ENCODE assay signal across 19 cellular contexts in the genomic region with DNA sequence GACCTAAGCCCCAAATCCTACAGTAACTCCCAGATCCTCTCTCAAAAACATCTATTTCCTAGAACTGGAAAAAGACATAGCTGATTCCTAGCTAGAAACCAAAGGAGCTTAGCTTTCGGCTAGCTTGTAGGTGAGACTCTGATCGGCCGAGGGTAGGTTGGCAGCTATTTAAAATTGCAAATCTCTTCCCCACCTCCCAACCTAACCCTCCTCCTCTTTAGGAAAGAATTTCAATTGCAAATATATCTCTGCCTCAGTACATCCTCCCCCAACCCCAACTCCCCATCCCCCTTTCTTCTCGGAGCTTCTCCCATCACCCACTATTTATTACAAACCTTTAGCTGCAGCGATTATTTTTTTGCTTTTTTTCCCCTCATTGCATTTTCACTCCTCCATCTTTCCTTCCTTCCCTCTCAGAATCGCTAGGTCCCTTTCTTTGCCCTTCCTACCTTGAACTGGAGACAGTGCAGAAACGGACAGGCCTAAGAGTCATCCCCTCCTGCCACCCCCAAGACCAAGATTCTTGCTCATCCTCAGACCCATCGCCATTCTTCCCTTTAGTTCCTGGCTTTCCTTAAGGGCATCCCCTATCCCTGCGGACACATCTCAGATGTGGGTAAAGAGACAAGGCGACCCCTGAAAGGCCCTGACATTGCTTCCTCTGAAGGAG. TPM values are rescaled to one million over a fixed set of nuclear protein-coding genes. Genes with fewer than 3 reads are reported as not detected.
DNase-seq lines count a peak whose midpoint lies in the region; ATAC-seq, FAIRE-seq and TF ChIP-seq lines count a peak whose summit lies in the region.
"Had no signal": no experiment of that assay in that cellular context is flagged by ENCODE, and none has a peak within 500 bp of the region (broad histone marks: within the 10 kb centered on the region; RNA-seq: fewer than 3 reads in every experiment).

No MANE protein-coding gene starts in this region.

- no peak for FAIRE-seq in HepG2 (lab: Jason Lieb, UNC)
- FAIRE-seq: D721Med, G401.6, urothelium cell line had no signal

- CTCF ChIA-PET in HepG2 (lab: Yijun Ruan, JAX; ENCODE audit: low intra/inter-chr PET ratio, low total read pairs), result interaction anchor here (2.8 to 3.0 kb wide), 2 partner anchors 25 to 60 kb away, joined by 12 to 58 read pairs; no protein-coding TSS in a partner anchor

- H3K27me3 ChIP-seq in HepG2 (ENCODE audit: control insufficient read depth in 1 of 2, insufficient read depth in 2 of 2, low read length in 2 of 2), result no peaks in the 10 kb centered on the region
- H3K27me3 ChIP-seq in right lobe of liver, result no peaks in the 10 kb centered on the region
- H3K27me3 ChIP-seq in iPS-18a (ENCODE audit: control insufficient read depth, insufficient read depth, low read length), result no peaks in the 10 kb centered on the region
- no peaks in the 10 kb centered on the region for H3K27me3 ChIP-seq in esophagus muscularis mucosa
- H3K27me3 ChIP-seq: body of pancreas, gastrocnemius medialis had no signal

- intact Hi-C loops in HepG2 (cut with micrococcal nuclease; ENCODE audit: unreplicated experiment) (loop anchor here (2.0 kb wide), 1 partner anchor 45 kb away; no protein-coding TSS in a partner anchor), right lobe of liver (cut with DNase I) (loop anchor here in 1 of 2 donors (10.0 kb wide), 1 partner anchor 53 kb away; no protein-coding TSS in a partner anchor), esophagus muscularis mucosa (cut with DNase I) (no loop called here)

- no peak overlapping the region for H3K4me2 ChIP-seq in HepG2 (ENCODE audit: low read depth, low read length)

- no TSS peak for BruUV-seq in HepG2 (replicated peaks; lab: Mats Ljungman, UMichigan)

- TF ChIP-seq CTCF in HepG2 (CRISPR knock-in tag; IDR thresholded peaks at IDR 0.05) (no peak), right lobe of liver (IDR thresholded peaks at IDR 0.05) (no peak), esophagus muscularis mucosa (IDR thresholded peaks at IDR 0.05) (no peak)

- no peak for ATAC-seq in HepG2
- no peak for ATAC-seq in right lobe of liver
- no peak for ATAC-seq in HG03108 (IDR thresholded peaks at IDR 0.05; ENCODE audit: unreplicated experiment)
- ATAC-seq: body of pancreas, gastrocnemius medialis had no signal

- no peak overlapping the region for H3K4me3 ChIP-seq in HepG2 (replicated peaks in 1 of 3; ENCODE audit: insufficient read depth in 1 of 3, low read depth in 2 of 3, low read length in 3 of 3)
- H3K4me3 ChIP-seq in right lobe of liver, result no peak overlapping the region
- peak overlapping the region; percentile 75 for H3K4me3 ChIP-seq in iPS-18a (ENCODE audit: low read length)
- no peak overlapping the region for H3K4me3 ChIP-seq in esophagus muscularis mucosa
- H3K4me3 ChIP-seq: body of pancreas, gastrocnemius medialis had no signal

- DNase-seq in HepG2 (ENCODE audit: low spot score) (no peak), right lobe of liver (no peak), esophagus muscularis mucosa (ENCODE audit: extremely low spot score) (no peak)
- DNase-seq: activated CD4-positive, alpha-beta memory T cell treated with anti-CD3 and anti-CD28 coated beads for 36 hours; activated naive CD4-positive, alpha-beta T cell treated with anti-CD3 and anti-CD28 coated beads, Interleukin-2, amount 50 U/mL, for 16 hours; activated T-cell treated with anti-CD3 and anti-CD28 coated beads, Interleukin-2, amount 50 U/mL, for 1 hour; body of pancreas; cortex of kidney; gastrocnemius medialis; NCI-H187 treated with DMSO at 0.1 percent for 48 hours; NCI-H446 treated with DMSO at 0.1 percent for 48 hours had no signal

- POLR2A ChIA-PET in HepG2 (lab: Yijun Ruan, JAX), result interaction anchor here (0.7 to 3.5 kb wide), 4 partner anchors 9 to 443 kb away, joined by 3 to 17 read pairs (median 4); a partner anchor contains a TSS

- H4K20me1 ChIP-seq in HepG2 (ENCODE audit: insufficient read depth, low read length), result no peaks in the 10 kb centered on the region

- H3K9ac ChIP-seq in HepG2 (ENCODE audit: insufficient read depth, low read depth, low read length), result no peak overlapping the region
- H3K9ac ChIP-seq in iPS-18a (ENCODE audit: low read length), result peak overlapping the region; percentile 88

- in situ Hi-C loops in HepG2 (cut with HindIII; ENCODE audit: extremely low pct_ligation_motif_present, low pct_unique_long_range_greater_than_20kb), result no loop called here

- no peak overlapping the region for H3K27ac ChIP-seq in HepG2 (ENCODE audit: extremely low read length, insufficient read depth, low read length)
- H3K27ac ChIP-seq in right lobe of liver, result no peak overlapping the region
- peak overlapping the region; percentile 95 for H3K27ac ChIP-seq in iPS-18a (ENCODE audit: low read length)
- peak overlapping the region; percentile 38 for H3K27ac ChIP-seq in temporal lobe (ENCODE audit: low read depth, low read length)
- no peak overlapping the region for H3K27ac ChIP-seq in esophagus muscularis mucosa (replicated peaks in 1 of 4)
- H3K27ac ChIP-seq: body of pancreas, gastrocnemius medialis had no signal

- H2AFZ ChIP-seq in HepG2 (ENCODE audit: low read length), result no peak overlapping the region

- H3K36me3 ChIP-seq in HepG2 (replicated peaks in 1 of 2; ENCODE audit: control insufficient read depth in 1 of 2, insufficient read depth in 2 of 2, low read length in 2 of 2), result no peaks in the 10 kb centered on the region
- H3K36me3 ChIP-seq in right lobe of liver, result no peaks in the 10 kb centered on the region
- peaks cover 9% of the 10 kb centered on the region for H3K36me3 ChIP-seq in iPS-18a (ENCODE audit: control insufficient read depth, low read depth, low read length)
- peaks cover 0 to 18% (median 3%) of the 10 kb centered on the region in 4 donors for H3K36me3 ChIP-seq in esophagus muscularis mucosa
- H3K36me3 ChIP-seq: gastrocnemius medialis had no signal

- H3K79me2 ChIP-seq in HepG2 (ENCODE audit: insufficient read depth, low read length), result no peaks in the 10 kb centered on the region

- TF ChIP-seq EP300 in HepG2 (IDR thresholded peaks at IDR 0.05; ENCODE audit: low read depth in 2 of 2, low read length in 2 of 2) (no peak), HepG2 (CRISPR knock-in tag; IDR thresholded peaks at IDR 0.05; ENCODE audit: borderline replicate concordance) (no peak), esophagus muscularis mucosa (IDR thresholded peaks at IDR 0.05) (no peak)

- H3K4me1 ChIP-seq in HepG2 (ENCODE audit: insufficient read depth, low read length) (peaks cover 2% of the 10 kb centered on the region; the same call in 1 of the 2 replicates), right lobe of liver (no peaks in the 10 kb centered on the region), iPS-18a (ENCODE audit: control insufficient read depth, low read depth, low read length) (peaks cover 26% of the 10 kb centered on the region), esophagus muscularis mucosa (peaks cover 0 to 12% (median 2%) of the 10 kb centered on the region in 4 donors)
- H3K4me1 ChIP-seq: body of pancreas, gastrocnemius medialis had no signal

- no peak for TF ChIP-seq POLR2A in HepG2 (IDR thresholded peaks at IDR 0.05; ENCODE audit: insufficient read depth in 1 of 2, low read depth in 2 of 2, low read length in 2 of 2)
- TF ChIP-seq POLR2A in right lobe of liver (IDR thresholded peaks at IDR 0.05), result no peak
- TF ChIP-seq POLR2A in esophagus muscularis mucosa (IDR thresholded peaks at IDR 0.05; ENCODE audit: low read depth), result no peak

- 50% methylated on average over 10 of the region's 10 CpGs for WGBS in HepG2 (ENCODE audit: low lambda C conversion rate)
- 65% methylated on average over 10 of the region's 10 CpGs for WGBS in right lobe of liver (ENCODE audit: insufficient coverage, low coverage, low lambda C conversion rate, missing lambda C conversion rate)
- WGBS in esophagus muscularis mucosa, result 76% methylated on average over 10 of the region's 10 CpGs

- TF ChIP-seq RAD21 in HepG2 (CRISPR knock-in tag; IDR thresholded peaks at IDR 0.05), result no peak

- H3K9me3 ChIP-seq in HepG2 (ENCODE audit: low read length) (no peaks in the 10 kb centered on the region), right lobe of liver (no peaks in the 10 kb centered on the region), iPS-18a (ENCODE audit: control insufficient read depth, low read depth, low read length) (no peaks in the 10 kb centered on the region), esophagus muscularis mucosa (no peaks in the 10 kb centered on the region)
- H3K9me3 ChIP-seq: body of pancreas, gastrocnemius medialis had no signal

RNA-seq across cellular contexts. Expression of a gene that starts 13.4 kb away (rescaled TPM):
- total RNA-seq in HepG2 (2016; rRNA removed; fragmentation: Illumina TruSeq; extraction: Trizol) (0.44 and 0.49 TPM in 2 replicates), right lobe of liver (under 1 TPM; 0.33 to 0.83 (median 0.47) TPM), temporal lobe (1.5 TPM), esophagus muscularis mucosa (1 to 10 TPM in 3 of 4 donors, under 1 TPM in 1; 0.50 to 1.8 (median 1.2) TPM)
- 0.81 and 0.88 TPM in 2 replicates for total RNA-seq in HepG2 (2016; cell fraction: cytosol; rRNA removed; fragmentation: Illumina TruSeq; extraction: Trizol; ENCODE audit: low read depth)
- 0.39 and 0.40 TPM in 2 replicates for total RNA-seq in HepG2 (2016; cell fraction: insoluble cytoplasmic fraction; rRNA removed; fragmentation: Illumina TruSeq; extraction: Trizol)
- 0.49 and 0.62 TPM in 2 replicates for total RNA-seq in HepG2 (2016; cell fraction: membrane; rRNA removed; fragmentation: Illumina TruSeq; extraction: Trizol)
- total RNA-seq in HepG2 (2016; cell fraction: nucleus; rRNA removed; fragmentation: Illumina TruSeq; extraction: Trizol), result 0.78 and 1.1 TPM in 2 replicates
- 0.17 and 0.24 TPM in 2 replicates for polyA plus RNA-seq in HepG2 (2011; rRNA removed)
- 0.04 and 0.22 TPM in 2 replicates for polyA plus RNA-seq in HepG2 (2011; cell fraction: cytosol; rRNA removed)
- polyA plus RNA-seq in HepG2 (2011; cell fraction: nucleus; rRNA removed), result 1.2 and 1.4 TPM in 2 replicates
- 0.92 and 0.93 TPM in 2 replicates for polyA plus RNA-seq in HepG2 (2012)
- 0.29 TPM in 2 replicates for polyA plus RNA-seq in HepG2 (2016; cell fraction: cytosol; fragmentation: Illumina TruSeq; extraction: Trizol; ENCODE audit: low read depth)
- 0.53 and 0.73 TPM in 2 replicates for polyA plus RNA-seq in HepG2 (2016; cell fraction: insoluble cytoplasmic fraction; fragmentation: Illumina TruSeq; extraction: Trizol; ENCODE audit: low read depth)
- polyA plus RNA-seq in HepG2 (2016; cell fraction: membrane; fragmentation: Illumina TruSeq; extraction: Trizol; ENCODE audit: low read depth), result 0.19 and 0.22 TPM in 2 replicates
- 0.79 and 1.2 TPM in 2 replicates for polyA plus RNA-seq in HepG2 (2016; cell fraction: nucleus; fragmentation: Illumina TruSeq; extraction: Trizol; ENCODE audit: insufficient read depth, low read depth)
- 0.21 and 1.7 TPM in 2 replicates for polyA minus RNA-seq in HepG2 (2011; rRNA and poly(A)+ RNA removed; ENCODE audit: low replicate concordance)
- polyA minus RNA-seq in HepG2 (2011; cell fraction: cytosol; rRNA and poly(A)+ RNA removed), result 0.26 and 1.6 TPM in 2 replicates
- 1.7 and 2.2 TPM in 2 replicates for polyA minus RNA-seq in HepG2 (2011; cell fraction: nucleus; rRNA and poly(A)+ RNA removed)

RNA-seq across cellular contexts. Expression of a gene that starts 17.9 kb away (rescaled TPM):
- 7.1 and 7.4 TPM in 2 replicates for total RNA-seq in HepG2 (2016; rRNA removed; fragmentation: Illumina TruSeq; extraction: Trizol)
- 6.0 and 6.1 TPM in 2 replicates for total RNA-seq in HepG2 (2016; cell fraction: cytosol; rRNA removed; fragmentation: Illumina TruSeq; extraction: Trizol; ENCODE audit: low read depth)
- 7.7 and 8.0 TPM in 2 replicates for total RNA-seq in HepG2 (2016; cell fraction: insoluble cytoplasmic fraction; rRNA removed; fragmentation: Illumina TruSeq; extraction: Trizol)
- total RNA-seq in HepG2 (2016; cell fraction: membrane; rRNA removed; fragmentation: Illumina TruSeq; extraction: Trizol), result 12.8 and 13.3 TPM in 2 replicates
- 5.8 and 5.9 TPM in 2 replicates for total RNA-seq in HepG2 (2016; cell fraction: nucleus; rRNA removed; fragmentation: Illumina TruSeq; extraction: Trizol)
- polyA plus RNA-seq in HepG2 (2011; rRNA removed), result 8.2 and 8.7 TPM in 2 replicates
- polyA plus RNA-seq in HepG2 (2011; cell fraction: cytosol; rRNA removed), result 3.6 and 5.0 TPM in 2 replicates
- 11.3 and 17.7 TPM in 2 replicates for polyA plus RNA-seq in HepG2 (2011; cell fraction: nucleus; rRNA removed)
- polyA plus RNA-seq in HepG2 (2012), result 3.9 and 4.2 TPM in 2 replicates
- 14.5 and 18.4 TPM in 2 replicates for polyA plus RNA-seq in HepG2 (2016; cell fraction: cytosol; fragmentation: Illumina TruSeq; extraction: Trizol; ENCODE audit: low read depth)
- polyA plus RNA-seq in HepG2 (2016; cell fraction: insoluble cytoplasmic fraction; fragmentation: Illumina TruSeq; extraction: Trizol; ENCODE audit: low read depth), result 11.7 and 13.4 TPM in 2 replicates
- polyA plus RNA-seq in HepG2 (2016; cell fraction: membrane; fragmentation: Illumina TruSeq; extraction: Trizol; ENCODE audit: low read depth), result 18.6 and 20.0 TPM in 2 replicates
- polyA plus RNA-seq in HepG2 (2016; cell fraction: nucleus; fragmentation: Illumina TruSeq; extraction: Trizol; ENCODE audit: insufficient read depth, low read depth), result 11.0 and 11.3 TPM in 2 replicates
- 10.0 and 22.9 TPM in 2 replicates for polyA minus RNA-seq in HepG2 (2011; rRNA and poly(A)+ RNA removed; ENCODE audit: low replicate concordance)
- polyA minus RNA-seq in HepG2 (2011; cell fraction: cytosol; rRNA and poly(A)+ RNA removed), result 2.5 and 3.6 TPM in 2 replicates
- polyA minus RNA-seq in HepG2 (2011; cell fraction: nucleus; rRNA and poly(A)+ RNA removed), result 6.8 and 7.2 TPM in 2 replicates
- 10 to 100 TPM in 4 of 6 experiments, 1 to 10 TPM in 2; 8.2 to 15.0 (median 11.4) TPM for total RNA-seq in right lobe of liver
- total RNA-seq in temporal lobe, result 16.7 TPM
- total RNA-seq in esophagus muscularis mucosa, result 10 to 100 TPM; 18.3 to 20.0 (median 19.7) TPM

RNA-seq across cellular contexts. Expression of a gene that starts 29.4 kb away (rescaled TPM):
- total RNA-seq in HepG2 (2016; rRNA removed; fragmentation: Illumina TruSeq; extraction: Trizol), result 39.4 and 96.9 TPM in 2 replicates
- 27.1 and 29.2 TPM in 2 replicates for total RNA-seq in HepG2 (2016; cell fraction: cytosol; rRNA removed; fragmentation: Illumina TruSeq; extraction: Trizol; ENCODE audit: low read depth)
- total RNA-seq in HepG2 (2016; cell fraction: insoluble cytoplasmic fraction; rRNA removed; fragmentation: Illumina TruSeq; extraction: Trizol), result 43.1 and 100 TPM in 2 replicates
- total RNA-seq in HepG2 (2016; cell fraction: membrane; rRNA removed; fragmentation: Illumina TruSeq; extraction: Trizol), result 15.6 and 15.9 TPM in 2 replicates
- total RNA-seq in HepG2 (2016; cell fraction: nucleus; rRNA removed; fragmentation: Illumina TruSeq; extraction: Trizol), result 143 and 149 TPM in 2 replicates
- 611 and 685 TPM in 2 replicates for polyA plus RNA-seq in HepG2 (2011; rRNA removed)
- 118 and 170 TPM in 2 replicates for polyA plus RNA-seq in HepG2 (2011; cell fraction: cytosol; rRNA removed)
- polyA plus RNA-seq in HepG2 (2011; cell fraction: nucleus; rRNA removed), result 4,733 and 5,679 TPM in 2 replicates
- polyA plus RNA-seq in HepG2 (2012), result 202 and 318 TPM in 2 replicates
- polyA plus RNA-seq in HepG2 (2016; cell fraction: cytosol; fragmentation: Illumina TruSeq; extraction: Trizol; ENCODE audit: low read depth), result 12.6 and 13.8 TPM in 2 replicates
- polyA plus RNA-seq in HepG2 (2016; cell fraction: insoluble cytoplasmic fraction; fragmentation: Illumina TruSeq; extraction: Trizol; ENCODE audit: low read depth), result 49.4 and 63.1 TPM in 2 replicates
- 18.9 and 19.4 TPM in 2 replicates for polyA plus RNA-seq in HepG2 (2016; cell fraction: membrane; fragmentation: Illumina TruSeq; extraction: Trizol; ENCODE audit: low read depth)
- 559 and 594 TPM in 2 replicates for polyA plus RNA-seq in HepG2 (2016; cell fraction: nucleus; fragmentation: Illumina TruSeq; extraction: Trizol; ENCODE audit: insufficient read depth, low read depth)
- polyA minus RNA-seq in HepG2 (2011; rRNA and poly(A)+ RNA removed; ENCODE audit: low replicate concordance), result 166 and 365 TPM in 2 replicates
- polyA minus RNA-seq in HepG2 (2011; cell fraction: cytosol; rRNA and poly(A)+ RNA removed), result 55.5 and 58.2 TPM in 2 replicates
- 527 and 596 TPM in 2 replicates for polyA minus RNA-seq in HepG2 (2011; cell fraction: nucleus; rRNA and poly(A)+ RNA removed)
- total RNA-seq in right lobe of liver, result 10 to 100 TPM; 13.6 to 25.9 (median 23.0) TPM
- total RNA-seq in temporal lobe, result 10.6 TPM
- total RNA-seq in esophagus muscularis mucosa, result 10 to 100 TPM; 15.9 to 30.2 (median 20.0) TPM

RNA-seq across cellular contexts. Expression of a gene that starts 40.4 kb away (rescaled TPM):
- total RNA-seq in HepG2 (2016; rRNA removed; fragmentation: Illumina TruSeq; extraction: Trizol), result 0.14 and 0.22 TPM in 2 replicates
- total RNA-seq in HepG2 (2016; cell fraction: cytosol; rRNA removed; fragmentation: Illumina TruSeq; extraction: Trizol; ENCODE audit: low read depth), result 0.10 TPM in 1 of 2 replicates, not detected in the other
- 0.13 and 0.15 TPM in 2 replicates for total RNA-seq in HepG2 (2016; cell fraction: insoluble cytoplasmic fraction; rRNA removed; fragmentation: Illumina TruSeq; extraction: Trizol)
- 0.10 and 0.22 TPM in 2 replicates for total RNA-seq in HepG2 (2016; cell fraction: membrane; rRNA removed; fragmentation: Illumina TruSeq; extraction: Trizol)
- 0.12 and 0.44 TPM in 2 replicates for total RNA-seq in HepG2 (2016; cell fraction: nucleus; rRNA removed; fragmentation: Illumina TruSeq; extraction: Trizol)
- 0.08 and 0.16 TPM in 2 replicates for polyA plus RNA-seq in HepG2 (2011; rRNA removed)
- 0.15 and 0.18 TPM in 2 replicates for polyA plus RNA-seq in HepG2 (2011; cell fraction: cytosol; rRNA removed)
- polyA plus RNA-seq in HepG2 (2011; cell fraction: nucleus; rRNA removed), result 1.1 TPM in 2 replicates
- 0.16 and 0.54 TPM in 2 replicates for polyA plus RNA-seq in HepG2 (2012)
- polyA plus RNA-seq in HepG2 (2016; cell fraction: cytosol; fragmentation: Illumina TruSeq; extraction: Trizol; ENCODE audit: low read depth), result 0.05 and 0.10 TPM in 2 replicates
- 0.22 and 0.33 TPM in 2 replicates for polyA plus RNA-seq in HepG2 (2016; cell fraction: insoluble cytoplasmic fraction; fragmentation: Illumina TruSeq; extraction: Trizol; ENCODE audit: low read depth)
- polyA plus RNA-seq in HepG2 (2016; cell fraction: membrane; fragmentation: Illumina TruSeq; extraction: Trizol; ENCODE audit: low read depth), result 0.10 and 0.17 TPM in 2 replicates
- 0.42 and 0.55 TPM in 2 replicates for polyA plus RNA-seq in HepG2 (2016; cell fraction: nucleus; fragmentation: Illumina TruSeq; extraction: Trizol; ENCODE audit: insufficient read depth, low read depth)
- polyA minus RNA-seq in HepG2 (2011; rRNA and poly(A)+ RNA removed; ENCODE audit: low replicate concordance), result 0.18 TPM in 1 of 2 replicates, not detected in the other
- polyA minus RNA-seq in HepG2 (2011; cell fraction: cytosol; rRNA and poly(A)+ RNA removed), result 0.35 TPM in 1 of 2 replicates, not detected in the other
- polyA minus RNA-seq in HepG2 (2011; cell fraction: nucleus; rRNA and poly(A)+ RNA removed), result 0.13 and 0.25 TPM in 2 replicates
- under 1 TPM in 3 of 6 experiments, not detected in 3; 0.07 to 0.20 (median 0.19) TPM for total RNA-seq in right lobe of liver
- total RNA-seq in temporal lobe, result 40.1 TPM
- total RNA-seq in esophagus muscularis mucosa, result 1 to 10 TPM in 3 of 4 donors, under 1 TPM in 1; 0.83 to 2.8 (median 2.0) TPM
- total RNA-seq: A172 had no signal
- polyA plus RNA-seq: BJ had no signal

Comparison
In these comparisons a context has a peak if more than half of its experiments do, and no peak if none do; other contexts are left out.
1. H3K27ac ChIP-seq: peak in iPS-18a (single experiment) and temporal lobe (single experiment); none in HepG2 (single experiment), right lobe of liver (0 of 3) and esophagus muscularis mucosa (0 of 4).